Comparison of ENCODE assay signal across 8 cellular contexts in genomic region chr10:50421026-50421719, GRCh38.
DNase-seq lines count a peak whose midpoint lies in the region; ATAC-seq and TF ChIP-seq lines count a peak whose summit lies in the region.

No MANE protein-coding gene starts in this region.

- H3K36me3 Mint-ChIP-seq in MCF 10A (ENCODE audit: insufficient read depth, unreplicated experiment) (no peaks in the 10 kb centered on the region), type B pancreatic cell (peaks cover 3% of the 10 kb centered on the region)

- no peaks in the 10 kb centered on the region for H3K4me1 ChIP-seq in A673 (ENCODE audit: insufficient read depth, low read length, poor library complexity, severe bottlenecking)
- peaks cover 33% of the 10 kb centered on the region for H3K4me1 ChIP-seq in OCI-LY7 (ENCODE audit: insufficient read depth, low read length, poor library complexity, severe bottlenecking)
- peaks cover 19 to 49% of the 10 kb centered on the region in 2 donors for H3K4me1 ChIP-seq in left lung

- no peaks in the 10 kb centered on the region for H4K20me1 ChIP-seq in OCI-LY7 (ENCODE audit: insufficient read depth, low read length)

- H3K27ac ChIP-seq in A673 (ENCODE audit: low read depth, low read length, poor library complexity, severe bottlenecking) (no peak overlapping the region), OCI-LY7 (ENCODE audit: low read depth, low read length, poor library complexity, severe bottlenecking) (no peak overlapping the region), left lung (peak overlapping the region in 1 of 2 donors; percentile 67)

- peak; percentile 54 for DNase-seq in A673 (ENCODE audit: low spot score)
- peak; percentile 61 for DNase-seq in GM12864 (ENCODE audit: low read depth)
- peak; percentile 64 for DNase-seq in OCI-LY7 (ENCODE audit: low spot score)
- DNase-seq in MCF 10A (ENCODE audit: unreplicated experiment): peak; percentile 68
- peak in 1 of 2 donors; percentile 37 for DNase-seq in left lung
- no peak for DNase-seq in type B pancreatic cell (ENCODE audit: extremely low spot score, unreplicated experiment)
- DNase-seq in inferior parietal cortex (ENCODE audit: extremely low spot score): no peak

- TF ChIP-seq CTCF in A673 (conservative IDR thresholded peaks at IDR 0.05; ENCODE audit: low read depth, low read length): peak; percentile 79
- TF ChIP-seq CTCF in GM12864 (IDR thresholded peaks at IDR 0.05; ENCODE audit: low read depth, low read length, missing control alignments): peak; percentile 81
- TF ChIP-seq CTCF in OCI-LY7 (conservative IDR thresholded peaks at IDR 0.05; ENCODE audit: low read length): peak; percentile 89
- peak; percentile 63 for TF ChIP-seq CTCF in MCF 10A (IDR thresholded peaks at IDR 0.05; ENCODE audit: unreplicated experiment)
- peak; percentile 68 to 82 for TF ChIP-seq CTCF in left lung (IDR thresholded peaks at IDR 0.05)
- peak; percentile 76 for TF ChIP-seq CTCF in type B pancreatic cell (conservative IDR thresholded peaks at IDR 0.05)

- H2AFZ ChIP-seq in OCI-LY7 (ENCODE audit: low read length): no peak overlapping the region

- no peaks in the 10 kb centered on the region for H3K9me3 Mint-ChIP-seq in MCF 10A (ENCODE audit: unreplicated experiment)
- H3K9me3 Mint-ChIP-seq in type B pancreatic cell: no peaks in the 10 kb centered on the region

- no peaks in the 10 kb centered on the region for H3K9me3 ChIP-seq in A673 (ENCODE audit: low read depth, low read length, poor library complexity, severe bottlenecking)
- no peaks in the 10 kb centered on the region for H3K9me3 ChIP-seq in OCI-LY7 (ENCODE audit: low read length)
- no peaks in the 10 kb centered on the region for H3K9me3 ChIP-seq in left lung

- no peaks in the 10 kb centered on the region for H3K36me3 ChIP-seq in A673 (ENCODE audit: insufficient read depth, low read length, poor library complexity, severe bottlenecking)
- H3K36me3 ChIP-seq in OCI-LY7 (ENCODE audit: insufficient read depth, low read length): peaks cover 6% of the 10 kb centered on the region; the same call in 1 of the 2 replicates
- no peaks in the 10 kb centered on the region for H3K36me3 ChIP-seq in left lung

- H3K79me2 ChIP-seq in OCI-LY7 (ENCODE audit: insufficient read depth, low read depth, low read length): peaks cover 4% of the 10 kb centered on the region; the same call in 1 of the 2 replicates

- H3K27ac Mint-ChIP-seq in MCF 10A (ENCODE audit: low read depth, unreplicated experiment): no peak overlapping the region
- no peak overlapping the region for H3K27ac Mint-ChIP-seq in type B pancreatic cell

- H3K4me3 ChIP-seq in A673 (ENCODE audit: low read depth, low read length, poor library complexity, severe bottlenecking): no peak overlapping the region
- no peak overlapping the region for H3K4me3 ChIP-seq in GM12864 (ENCODE audit: low read depth, low read length)
- no peak overlapping the region for H3K4me3 ChIP-seq in OCI-LY7 (ENCODE audit: low read depth, low read length, poor library complexity, severe bottlenecking)
- no peak overlapping the region for H3K4me3 ChIP-seq in left lung

- H3K27me3 ChIP-seq in A673 (replicated peaks; ENCODE audit: insufficient read depth, low read depth, low read length, poor library complexity): no peaks in the 10 kb centered on the region
- peaks cover 0 to 7% of the 10 kb centered on the region in 2 donors for H3K27me3 ChIP-seq in left lung

- H3K9me2 ChIP-seq in OCI-LY7 (ENCODE audit: insufficient read depth, low read length): no peaks in the 10 kb centered on the region

- H3K4me1 Mint-ChIP-seq in MCF 10A (ENCODE audit: insufficient read depth, unreplicated experiment): peaks cover 11% of the 10 kb centered on the region
- H3K4me1 Mint-ChIP-seq in type B pancreatic cell (ENCODE audit: unreplicated experiment): peaks cover 4% of the 10 kb centered on the region

- H3K27me3 Mint-ChIP-seq in MCF 10A (ENCODE audit: insufficient read depth, unreplicated experiment) (no peaks in the 10 kb centered on the region), type B pancreatic cell (peaks cover 10% of the 10 kb centered on the region)

- BruUV-seq in A673 (replicated peaks; lab: Mats Ljungman, UMichigan) (no TSS peak), OCI-LY7 (replicated peaks; lab: Mats Ljungman, UMichigan) (no TSS peak), MCF 10A (replicated peaks; lab: Mats Ljungman, UMichigan) (no TSS peak)

- intact Hi-C loops in A673 (cut with micrococcal nuclease; ENCODE audit: unreplicated experiment) (no loop called here), OCI-LY7 (cut with micrococcal nuclease; ENCODE audit: unreplicated experiment) (no loop called here), MCF 10A (cut with micrococcal nuclease) (loop anchor here (1.0 to 2.0 kb wide), 3 partner anchors 54 to 196 kb away; no protein-coding TSS in a partner anchor), left lung (cut with DNase I) (no loop called here)

- ATAC-seq in HG02763 (IDR thresholded peaks at IDR 0.05; ENCODE audit: unreplicated experiment) (peak; percentile 41), left lung (peak; percentile 54)

- H3K4me3 Mint-ChIP-seq in MCF 10A (ENCODE audit: unreplicated experiment) (no peak overlapping the region), type B pancreatic cell (peak overlapping the region; percentile 56)

- CTCF ChIA-PET in A673 (lab: Charles Lee) (no interaction called here), OCI-LY7 (lab: Charles Lee; ENCODE audit: unreplicated experiment) (no interaction called here), MCF 10A (lab: Yijun Ruan, JAX) (interaction anchor here (0.6 to 2.1 kb wide), 26 partner anchors 9 to 287 kb away, joined by 3 to 12 read pairs (median 3); no protein-coding TSS in a partner anchor)

- POLR2A ChIA-PET in A673 (lab: Charles Lee; ENCODE audit: low non-redundant PET): no interaction called here
- POLR2A ChIA-PET in OCI-LY7 (lab: Charles Lee): interaction anchor here (0.9 to 1.4 kb wide), 3 partner anchors 15 to 200 kb away, joined by 4 read pairs; no protein-coding TSS in a partner anchor
- POLR2A ChIA-PET in MCF 10A (lab: Yijun Ruan, JAX): interaction anchor here (0.8 to 5.5 kb wide), 5 partner anchors 13 to 97 kb away, joined by 3 to 63 read pairs (median 4); no protein-coding TSS in a partner anchor

- peak overlapping the region; percentile 30; the same call in 1 of the 2 replicates for H3K4me2 ChIP-seq in OCI-LY7 (ENCODE audit: low read length)

Comparison
In these comparisons a context has a peak if more than half of its experiments do, and no peak if none do; other contexts are left out.
1. DNase-seq: peak in A673 (single experiment), GM12864 (single experiment), OCI-LY7 (single experiment) and MCF 10A (single experiment); none in type B pancreatic cell (single experiment) and inferior parietal cortex (single experiment).
2. Peak in every context shown above with its lines, with median percentiles within 50 percentile points of each other: CTCF ChIP-seq.